1 cellular context compared by ENCODE assay signal in genomic region chr17:49460401-49460800, GRCh38.
TF ChIP-seq lines count a peak whose summit lies in the region.

No MANE protein-coding gene starts in this region.

TF ChIP-seq in H1, 55 proteins besides CTCF, POLR2A, EP300 and RAD21:
- TF ChIP-seq SRF (IDR thresholded peaks at IDR 0.05; ENCODE audit: low read depth, low read length): no peak
- TF ChIP-seq HDAC2 (IDR thresholded peaks at IDR 0.05; ENCODE audit: borderline replicate concordance in 1 of 2, low read depth in 2 of 2, low read length in 2 of 2): no peak
- no peak for TF ChIP-seq EGR1 (IDR thresholded peaks at IDR 0.05; ENCODE audit: borderline replicate concordance, low read depth, low read length)
- TF ChIP-seq BCL11A (IDR thresholded peaks at IDR 0.05; ENCODE audit: low read depth in 2 of 2, low read length in 2 of 2): no peak
- TF ChIP-seq EZH2 (IDR thresholded peaks at IDR 0.05; ENCODE audit: low read depth, low read length, severe bottlenecking): no peak
- TF ChIP-seq CEBPB (IDR thresholded peaks at IDR 0.05; ENCODE audit: low read depth, low read length): no peak
- no peak for TF ChIP-seq MAFK (IDR thresholded peaks at IDR 0.05; ENCODE audit: low read depth, low read length)
- TF ChIP-seq TAF1 (IDR thresholded peaks at IDR 0.05; ENCODE audit: low read depth, low read length): no peak
- TF ChIP-seq CBX8 (IDR thresholded peaks at IDR 0.05; ENCODE audit: borderline replicate concordance, low read depth, low read length): no peak
